Comparison of ENCODE assay signal across 9 cellular contexts in genomic region chr2:172093416-172094318, GRCh38. TPM values are rescaled to one million over a fixed set of nuclear protein-coding genes. Genes with fewer than 3 reads are reported as not detected.
DNase-seq lines count a peak whose midpoint lies in the region; ATAC-seq and TF ChIP-seq lines count a peak whose summit lies in the region.
"Had no signal": no experiment of that assay in that cellular context is flagged by ENCODE, and none has a peak within 500 bp of the region (broad histone marks: within the 10 kb centered on the region; RNA-seq: fewer than 3 reads in every experiment).

No MANE protein-coding gene starts in this region.

- H2BK12ac ChIP-seq in trophoblast cell (ENCODE audit: low read length), result peak overlapping the region; percentile 56

- no peak for TF ChIP-seq CTCF in brain (conservative IDR thresholded peaks at IDR 0.05)

- no peak overlapping the region for H3K9ac ChIP-seq in HUES64 (ENCODE audit: low read depth, low read length)
- H3K9ac ChIP-seq in trophoblast cell (ENCODE audit: low read length), result no peak overlapping the region

- H4K91ac ChIP-seq in trophoblast cell (ENCODE audit: low read depth, low read length), result peak overlapping the region; percentile 96

- 5% methylated on average over 16 of the region's 19 CpGs for WGBS in HUES64
- no CpG with 5 or more reads among the region's 19 CpGs for WGBS in trophoblast cell (ENCODE audit: extremely low coverage, insufficient coverage, insufficient read length)

- H2BK5ac ChIP-seq in trophoblast cell (ENCODE audit: low read depth, low read length, poor library complexity), result peak overlapping the region; percentile 94

- H3K36me3 ChIP-seq in HUES64 (ENCODE audit: insufficient read depth, low read length), result no peaks in the 10 kb centered on the region
- peaks cover 3 to 4% of the 10 kb centered on the region in 2 experiments for H3K36me3 ChIP-seq in trophoblast cell (ENCODE audit: control insufficient read depth in 1 of 2, insufficient read depth in 2 of 2, low read length in 2 of 2)

- H4K12ac ChIP-seq in trophoblast cell (ENCODE audit: low read depth, low read length), result no peak overlapping the region

- H2BK120ac ChIP-seq in trophoblast cell (ENCODE audit: insufficient read depth, low read length, poor library complexity), result peak overlapping the region; percentile 79

- H3K27ac ChIP-seq in HUES64 (ENCODE audit: low read depth, low read length), result no peak overlapping the region
- peak overlapping the region; percentile 100 for H3K27ac ChIP-seq in trophoblast cell (ENCODE audit: low read depth, low read length)

- H3K79me1 ChIP-seq in trophoblast cell (ENCODE audit: low read length), result peaks cover 52% of the 10 kb centered on the region

- peaks cover 27% of the 10 kb centered on the region for H3K4me1 Mint-ChIP-seq in activated CD4-positive, alpha-beta T cell treated with anti-CD3 and anti-CD28 coated beads, Interleukin-2, amount 10 ng/mL, durations not matched to agents 24 days and 14 days
- peaks cover 37% of the 10 kb centered on the region for H3K4me1 Mint-ChIP-seq in brain

- no peak overlapping the region for H3K4ac ChIP-seq in trophoblast cell (ENCODE audit: low read depth, low read length)

- H3K23ac ChIP-seq in trophoblast cell (ENCODE audit: low read length), result no peak overlapping the region

- peak; percentile 58 for DNase-seq in activated CD4-positive, alpha-beta T cell treated with anti-CD3 and anti-CD28 coated beads, Interleukin-2, amount 10 ng/mL, durations not matched to agents 24 days and 14 days
- no peak for DNase-seq in activated CD4-positive, alpha-beta T cell treated with anti-CD3 and anti-CD28 coated beads for 1 hour
- no peak for DNase-seq in trophoblast cell
- DNase-seq in effector CD8-positive, alpha-beta T cell (lab: John Stamatoyannopoulos, UW), result no peak
- DNase-seq in epidermal melanocyte (ENCODE audit: insufficient read length, low spot score), result no peak
- DNase-seq: stimulated activated CD8-positive, alpha-beta memory T cell treated with anti-CD3 and anti-CD28 coated beads, Interleukin-4, amount 100 ng/mL, for 48 hours had no signal

- H4K8ac ChIP-seq in trophoblast cell (ENCODE audit: low read depth, low read length), result peak overlapping the region; percentile 71

- H3K4me1 ChIP-seq in HUES64 (ENCODE audit: insufficient read depth, low read length) (peaks cover 39% of the 10 kb centered on the region), trophoblast cell (ENCODE audit: control insufficient read depth in 1 of 2, insufficient read depth in 2 of 2, low read length in 2 of 2) (peaks cover 26 to 36% of the 10 kb centered on the region in 2 experiments)

- no peaks in the 10 kb centered on the region for H3K9me3 ChIP-seq in HUES64 (ENCODE audit: insufficient read depth, low read depth, low read length)
- no peaks in the 10 kb centered on the region for H3K9me3 ChIP-seq in trophoblast cell (ENCODE audit: insufficient read depth, low read depth, low read length)

- peak overlapping the region; percentile 40 for H3K4me3 Mint-ChIP-seq in activated CD4-positive, alpha-beta T cell treated with anti-CD3 and anti-CD28 coated beads, Interleukin-2, amount 10 ng/mL, durations not matched to agents 24 days and 14 days
- peak overlapping the region; percentile 15 to 85 (median 83) for H3K4me3 Mint-ChIP-seq in brain

- peaks cover 4% of the 10 kb centered on the region for H3K9me3 Mint-ChIP-seq in activated CD4-positive, alpha-beta T cell treated with anti-CD3 and anti-CD28 coated beads, Interleukin-2, amount 10 ng/mL, durations not matched to agents 24 days and 14 days
- H3K9me3 Mint-ChIP-seq in brain, result peaks cover 0 to 8% (median under 1%) of the 10 kb centered on the region in 5 experiments

- H3K27ac Mint-ChIP-seq in activated CD4-positive, alpha-beta T cell treated with anti-CD3 and anti-CD28 coated beads, Interleukin-2, amount 10 ng/mL, durations not matched to agents 24 days and 14 days, result peak overlapping the region; percentile 59
- H3K27ac Mint-ChIP-seq in brain, result peak overlapping the region in 3 of 5 experiments; percentile 72 to 96 (median 89)

- no peak for ATAC-seq in GM21528 (IDR thresholded peaks at IDR 0.05; ENCODE audit: low FRiP score, unreplicated experiment)

- H2AFZ ChIP-seq in trophoblast cell (ENCODE audit: insufficient read depth, low read length, poor library complexity), result no peak overlapping the region

- H3K27me3 Mint-ChIP-seq in activated CD4-positive, alpha-beta T cell treated with anti-CD3 and anti-CD28 coated beads, Interleukin-2, amount 10 ng/mL, durations not matched to agents 24 days and 14 days, result peaks cover 83% of the 10 kb centered on the region
- peaks cover 69% of the 10 kb centered on the region for H3K27me3 Mint-ChIP-seq in brain

- H3K14ac ChIP-seq in trophoblast cell (ENCODE audit: low read length), result peak overlapping the region; percentile 40

- H3K4me3 ChIP-seq in HUES64 (ENCODE audit: low read length) (0 out of 2 replicates have a peak overlapping the region, but pooled peaks have one; percentile 12), trophoblast cell (ENCODE audit: low read depth, low read length) (no peak overlapping the region)

- H3K27me3 ChIP-seq in HUES64 (ENCODE audit: insufficient read depth, low read length) (peaks cover 100% of the 10 kb centered on the region), trophoblast cell (ENCODE audit: insufficient read depth, low read length) (no peaks in the 10 kb centered on the region)

- H2AK5ac ChIP-seq in trophoblast cell (ENCODE audit: low read length), result no peak overlapping the region

- H3K36me3 Mint-ChIP-seq in activated CD4-positive, alpha-beta T cell treated with anti-CD3 and anti-CD28 coated beads, Interleukin-2, amount 10 ng/mL, durations not matched to agents 24 days and 14 days (ENCODE audit: low read depth), result peaks cover 9% of the 10 kb centered on the region
- H3K36me3 Mint-ChIP-seq in brain, result peaks cover 9% of the 10 kb centered on the region

- no peak overlapping the region for H3K18ac ChIP-seq in trophoblast cell (ENCODE audit: low read length)

- H3K79me2 ChIP-seq in trophoblast cell (ENCODE audit: control insufficient read depth, insufficient read depth, low read length, poor library complexity), result peaks cover 21% of the 10 kb centered on the region

- peak overlapping the region; percentile 81 for H3K4me2 ChIP-seq in trophoblast cell (ENCODE audit: low read length)

- intact Hi-C loops in activated CD4-positive, alpha-beta T cell treated with anti-CD3 and anti-CD28 coated beads, Interleukin-2, amount 10 ng/mL, durations not matched to agents 24 days and 14 days (cut with micrococcal nuclease), result loop anchor here (1.0 to 5.0 kb wide), 3 partner anchors 9 to 1381 kb away; partner anchors contain the start of gene DLX2

RNA-seq across cellular contexts. Expression of gene DLX1, which starts 8.4 kb away (rescaled TPM):
- not detected in 2 replicates for total RNA-seq in activated CD4-positive, alpha-beta T cell treated with anti-CD3 and anti-CD28 coated beads, Interleukin-2, amount 10 ng/mL, durations not matched to agents 24 days and 14 days
- polyA plus RNA-seq in HUES64 (2013, experiment 1 of 2), result 2.3 TPM
- polyA plus RNA-seq in HUES64 (2013, experiment 2 of 2), result 1.6 TPM
- 0.63 TPM for polyA plus RNA-seq in brain (ENCODE audit: insufficient read depth, low read depth, low replicate concordance)
- polyA plus RNA-seq in trophoblast cell (2013), result 14.1 and 14.7 TPM in 2 replicates

RNA-seq across cellular contexts. Expression of gene DLX2, which starts 9.0 kb away (rescaled TPM):
- 0.26 TPM in 1 of 2 replicates, not detected in the other for total RNA-seq in activated CD4-positive, alpha-beta T cell treated with anti-CD3 and anti-CD28 coated beads, Interleukin-2, amount 10 ng/mL, durations not matched to agents 24 days and 14 days
- polyA plus RNA-seq in HUES64 (2013, experiment 1 of 2), result 0.95 TPM
- 1.8 TPM for polyA plus RNA-seq in HUES64 (2013, experiment 2 of 2)
- 0.17 TPM for polyA plus RNA-seq in brain (ENCODE audit: insufficient read depth, low read depth, low replicate concordance)
- 25.2 and 26.9 TPM in 2 replicates for polyA plus RNA-seq in trophoblast cell (2013)
